In genomic region chr19:35736913-35737886, GRCh38 we compare ENCODE assay signal across 12 cellular contexts. TPM values are rescaled to one million over a fixed set of nuclear protein-coding genes. Genes with fewer than 3 reads are reported as not detected.
A peak's percentile ranks its signal among the peaks of the same experiment; 100 is the strongest.
DNase-seq lines count a peak whose midpoint lies in the region; ATAC-seq, FAIRE-seq and TF ChIP-seq lines count a peak whose summit lies in the region.
"Had no signal": no experiment of that assay in that cellular context is flagged by ENCODE, and none has a peak within 500 bp of the region (broad histone marks: within the 10 kb centered on the region; RNA-seq: fewer than 3 reads in every experiment).

No MANE protein-coding gene starts in this region.

- peak overlapping the region in 9 of 11 experiments; percentile 15 to 50 (median 35); a peak in 12 of 22 replicates for H3K9ac ChIP-seq in BLaER1 treated with 17β-estradiol and CSF1 and Interleukin-3, amounts not matched to agents 10 nM and 100 nM
- no peak overlapping the region for H3K9ac ChIP-seq in keratinocyte (ENCODE audit: control insufficient read depth, extremely low read depth, insufficient read depth, low read length)

- peaks cover 28 to 65% (median 46%) of the 10 kb centered on the region in 10 experiments for H3K4me1 ChIP-seq in BLaER1 treated with 17β-estradiol and CSF1 and Interleukin-3, amounts not matched to agents 10 nM and 100 nM
- H3K4me1 ChIP-seq in keratinocyte (ENCODE audit: control insufficient read depth, extremely low read depth, insufficient read depth, low read length): peaks cover 8% of the 10 kb centered on the region

- peak; percentile 17 for DNase-seq in T1000 (lab: John Stamatoyannopoulos, UW)
- DNase-seq in keratinocyte (ENCODE audit: low read depth, low spot score): no peak
- no peak for DNase-seq in A172 (ENCODE audit: low spot score)
- no peak for DNase-seq in NCI-H1417 treated with DMSO at 0.1 percent for 48 hours (lab: John Stamatoyannopoulos, UW)
- DNase-seq: body of pancreas, KBM-7, mesenchymal stem cell had no signal

- H3K36me3 ChIP-seq in BLaER1 treated with 17β-estradiol and CSF1 and Interleukin-3, amounts not matched to agents 10 nM and 100 nM: peaks cover 64 to 77% (median 74%) of the 10 kb centered on the region in 11 experiments
- H3K36me3 ChIP-seq in keratinocyte (ENCODE audit: control insufficient read depth in 2 of 2, extremely low read depth in 1 of 2, insufficient read depth in 2 of 2, low read length in 2 of 2): peaks cover 41 to 53% of the 10 kb centered on the region in 2 experiments

- peak overlapping the region in 9 of 11 experiments; percentile 4 to 51 (median 31); a peak in 17 of 22 replicates for H3K4me2 ChIP-seq in BLaER1 treated with 17β-estradiol and CSF1 and Interleukin-3, amounts not matched to agents 10 nM and 100 nM
- H3K4me2 ChIP-seq in keratinocyte (ENCODE audit: control insufficient read depth, extremely low read depth, insufficient read depth, low read depth, low read length): no peak overlapping the region

- TF ChIP-seq CTCF in GM12873 (IDR thresholded peaks at IDR 0.05; ENCODE audit: insufficient read depth, low read depth, low read length, missing control alignments) (peak; percentile 42), keratinocyte (optimal IDR thresholded peaks at IDR 0.05 in 1 of 3, IDR thresholded peaks at IDR 0.05 in 1 of 3, conservative IDR thresholded peaks at IDR 0.05 in 1 of 3; ENCODE audit: extremely low read depth in 1 of 3, insufficient read depth in 2 of 3, low read length in 3 of 3) (peak; percentile 27 to 34 (median 33))

- no peak for ATAC-seq in HG03521 (IDR thresholded peaks at IDR 0.05; ENCODE audit: unreplicated experiment)
- no peak for ATAC-seq in HG02852 (IDR thresholded peaks at IDR 0.05; ENCODE audit: unreplicated experiment)
- ATAC-seq: body of pancreas, WTC11 had no signal

- no peak overlapping the region for H2AFZ ChIP-seq in keratinocyte (ENCODE audit: control insufficient read depth, low read length)

- no peak for FAIRE-seq in keratinocyte (lab: Jason Lieb, UNC)

- no peaks in the 10 kb centered on the region for H3K9me3 ChIP-seq in BLaER1 treated with 17β-estradiol and CSF1 and Interleukin-3, amounts not matched to agents 10 nM and 100 nM (replicated peaks in 1 of 11)
- no peaks in the 10 kb centered on the region for H3K9me3 ChIP-seq in keratinocyte (ENCODE audit: control insufficient read depth, low read depth, low read length)
- H3K9me3 ChIP-seq: body of pancreas had no signal

- H3K9me1 ChIP-seq in keratinocyte (ENCODE audit: control insufficient read depth, extremely low read depth, insufficient read depth, low read length): no peaks in the 10 kb centered on the region

- H3K27ac ChIP-seq in BLaER1 treated with 17β-estradiol and CSF1 and Interleukin-3, amounts not matched to agents 10 nM and 100 nM: peak overlapping the region in 6 of 11 experiments; percentile 4 to 46 (median 20); a peak in 9 of 22 replicates
- no peak overlapping the region for H3K27ac ChIP-seq in keratinocyte (ENCODE audit: control insufficient read depth, insufficient read depth, low read length)
- H3K27ac ChIP-seq: body of pancreas had no signal

- peaks cover 42 to 79% (median 73%) of the 10 kb centered on the region in 11 experiments for H4K20me1 ChIP-seq in BLaER1 treated with 17β-estradiol and CSF1 and Interleukin-3, amounts not matched to agents 10 nM and 100 nM
- peaks cover 6% of the 10 kb centered on the region for H4K20me1 ChIP-seq in keratinocyte (ENCODE audit: control insufficient read depth, extremely low read depth, insufficient read depth, low read length)

- dilution Hi-C loops in keratinocyte (cut with MboI; ENCODE audit: extremely low pct_ligation_motif_present, low sequenced_read_pairs): no loop called here

- H3K27me3 ChIP-seq in BLaER1 treated with 17β-estradiol and CSF1 and Interleukin-3, amounts not matched to agents 10 nM and 100 nM: no peaks in the 10 kb centered on the region
- no peaks in the 10 kb centered on the region for H3K27me3 ChIP-seq in keratinocyte (ENCODE audit: control insufficient read depth, extremely low read depth, insufficient read depth, low read length)
- H3K27me3 ChIP-seq: body of pancreas had no signal

- H3K4me3 ChIP-seq in BLaER1 treated with 17β-estradiol and CSF1 and Interleukin-3, amounts not matched to agents 10 nM and 100 nM: no peak overlapping the region
- no peak overlapping the region for H3K4me3 ChIP-seq in keratinocyte (ENCODE audit: control insufficient read depth in 2 of 3, extremely low read depth in 1 of 3, insufficient read depth in 2 of 3, low read depth in 1 of 3, low read length in 3 of 3)
- H3K4me3 ChIP-seq: body of pancreas had no signal

- no peaks in the 10 kb centered on the region for H3K79me2 ChIP-seq in keratinocyte (ENCODE audit: control insufficient read depth, insufficient read depth, low read length)

RNA-seq across cellular contexts. Expression of gene IGFLR1, which starts 5.1 kb away (rescaled TPM):
- polyA plus RNA-seq in keratinocyte: 0.27 to 1.2 TPM (median 0.34 TPM) in 3 replicates
- not detected for polyA plus RNA-seq in keratinocyte (2011; ENCODE audit: low read depth)
- 0.15 and 0.48 TPM in 2 replicates for polyA plus RNA-seq in keratinocyte (2011; cell fraction: cytosol; rRNA removed)
- polyA plus RNA-seq in keratinocyte (2011; cell fraction: nucleus; rRNA removed): 0.84 and 3.2 TPM in 2 replicates
- polyA plus RNA-seq in keratinocyte (2012; ENCODE audit: low replicate concordance): 0.59 and 0.81 TPM in 2 replicates
- polyA minus RNA-seq in keratinocyte: 0.96 to 7.2 TPM (median 2.7 TPM) in 3 replicates
- polyA minus RNA-seq in keratinocyte (2011; cell fraction: cytosol; rRNA and poly(A)+ RNA removed): not detected
- polyA minus RNA-seq in keratinocyte (2011; cell fraction: nucleus; rRNA and poly(A)+ RNA removed): 1.3 TPM in 1 of 2 replicates, not detected in the other
- 5.3 and 22.0 TPM in 2 replicates for total RNA-seq in A172 (2014; rRNA removed; shearing (Covaris generic))

RNA-seq across cellular contexts. Expression of gene U2AF1L4, which starts 8.0 kb away (rescaled TPM):
- 8.9 to 14.7 TPM (median 11.4 TPM) in 3 replicates for polyA plus RNA-seq in keratinocyte
- polyA plus RNA-seq in keratinocyte (2011; ENCODE audit: low read depth): 1.8 TPM
- polyA plus RNA-seq in keratinocyte (2011; cell fraction: cytosol; rRNA removed): 6.4 and 10.2 TPM in 2 replicates
- polyA plus RNA-seq in keratinocyte (2011; cell fraction: nucleus; rRNA removed): 27.2 and 32.1 TPM in 2 replicates
- polyA plus RNA-seq in keratinocyte (2012; ENCODE audit: low replicate concordance): 9.0 and 12.1 TPM in 2 replicates
- 4.3 to 8.7 TPM (median 8.3 TPM) in 3 replicates for polyA minus RNA-seq in keratinocyte
- 3.5 TPM for polyA minus RNA-seq in keratinocyte (2011; cell fraction: cytosol; rRNA and poly(A)+ RNA removed)
- 3.8 and 4.7 TPM in 2 replicates for polyA minus RNA-seq in keratinocyte (2011; cell fraction: nucleus; rRNA and poly(A)+ RNA removed)
- total RNA-seq in A172 (2014; rRNA removed; shearing (Covaris generic)): 6.9 and 18.0 TPM in 2 replicates

RNA-seq across cellular contexts. Expression of gene PSENEN, which starts 8.3 kb away (rescaled TPM):
- 36.2 to 53.8 TPM (median 49.7 TPM) in 3 replicates for polyA plus RNA-seq in keratinocyte
- polyA plus RNA-seq in keratinocyte (2011; ENCODE audit: low read depth): 3.1 TPM
- 49.4 and 58.2 TPM in 2 replicates for polyA plus RNA-seq in keratinocyte (2011; cell fraction: cytosol; rRNA removed)
- 36.8 and 56.0 TPM in 2 replicates for polyA plus RNA-seq in keratinocyte (2011; cell fraction: nucleus; rRNA removed)
- 70.6 and 72.7 TPM in 2 replicates for polyA plus RNA-seq in keratinocyte (2012; ENCODE audit: low replicate concordance)
- polyA minus RNA-seq in keratinocyte: 33.1 to 60.8 TPM (median 41.5 TPM) in 3 replicates
- polyA minus RNA-seq in keratinocyte (2011; cell fraction: cytosol; rRNA and poly(A)+ RNA removed): 14.2 TPM
- polyA minus RNA-seq in keratinocyte (2011; cell fraction: nucleus; rRNA and poly(A)+ RNA removed): 13.9 and 15.4 TPM in 2 replicates
- total RNA-seq in A172 (2014; rRNA removed; shearing (Covaris generic)): 37.1 and 40.9 TPM in 2 replicates

RNA-seq across cellular contexts. Expression of gene LIN37, which starts 11.2 kb away (rescaled TPM):
- polyA plus RNA-seq in keratinocyte: 6.7 to 11.8 TPM (median 9.2 TPM) in 3 replicates
- 6.4 TPM for polyA plus RNA-seq in keratinocyte (2011; ENCODE audit: low read depth)
- polyA plus RNA-seq in keratinocyte (2011; cell fraction: cytosol; rRNA removed): 6.7 and 11.7 TPM in 2 replicates
- 29.9 and 31.0 TPM in 2 replicates for polyA plus RNA-seq in keratinocyte (2011; cell fraction: nucleus; rRNA removed)
- polyA plus RNA-seq in keratinocyte (2012; ENCODE audit: low replicate concordance): 14.0 and 15.0 TPM in 2 replicates
- polyA minus RNA-seq in keratinocyte: 4.1 to 11.4 TPM (median 9.2 TPM) in 3 replicates
- 40.7 TPM for polyA minus RNA-seq in keratinocyte (2011; cell fraction: cytosol; rRNA and poly(A)+ RNA removed)
- polyA minus RNA-seq in keratinocyte (2011; cell fraction: nucleus; rRNA and poly(A)+ RNA removed): 7.9 and 8.4 TPM in 2 replicates
- 13.8 and 16.4 TPM in 2 replicates for total RNA-seq in A172 (2014; rRNA removed; shearing (Covaris generic))

RNA-seq across cellular contexts. Expression of gene KMT2B, which starts 19.4 kb away (rescaled TPM):
- 7.7 to 16.7 TPM (median 8.8 TPM) in 3 replicates for polyA plus RNA-seq in keratinocyte
- 20.0 TPM for polyA plus RNA-seq in keratinocyte (2011; ENCODE audit: low read depth)
- 6.0 and 9.8 TPM in 2 replicates for polyA plus RNA-seq in keratinocyte (2011; cell fraction: cytosol; rRNA removed)
- polyA plus RNA-seq in keratinocyte (2011; cell fraction: nucleus; rRNA removed): 60.5 and 69.0 TPM in 2 replicates
- 16.7 and 26.5 TPM in 2 replicates for polyA plus RNA-seq in keratinocyte (2012; ENCODE audit: low replicate concordance)
- polyA minus RNA-seq in keratinocyte: 8.3 to 36.9 TPM (median 11.2 TPM) in 3 replicates
- 8.1 TPM for polyA minus RNA-seq in keratinocyte (2011; cell fraction: cytosol; rRNA and poly(A)+ RNA removed)
- 13.8 and 24.3 TPM in 2 replicates for polyA minus RNA-seq in keratinocyte (2011; cell fraction: nucleus; rRNA and poly(A)+ RNA removed)
- total RNA-seq in A172 (2014; rRNA removed; shearing (Covaris generic)): 8.0 and 9.6 TPM in 2 replicates
